In genomic region chr1:150515328-150516049, GRCh38 we compare ENCODE assay signal across 8 cellular contexts. TPM values are rescaled to one million over a fixed set of nuclear protein-coding genes. Genes with fewer than 3 reads are reported as not detected.
A peak's percentile ranks its signal among the peaks of the same experiment; 100 is the strongest.
DNase-seq lines count a peak whose midpoint lies in the region; ATAC-seq, FAIRE-seq and TF ChIP-seq lines count a peak whose summit lies in the region.

FALEC (plus strand) TSS chr1:150515752.

- H3K27ac ChIP-seq in psoas muscle: peak within 1 kb of the TSS; percentile 94

- in situ Hi-C loops in GM13976 (cut with MboI; ENCODE audit: low sequenced_read_pairs, unreplicated experiment): no loop called here

- H3K36me3 ChIP-seq in psoas muscle (ENCODE audit: insufficient read depth in 1 of 2, low read depth in 1 of 2): peaks cover 0 to 24% of the 10 kb centered on the region in 2 donors

- TF ChIP-seq CTCF in GM13976 (IDR thresholded peaks at IDR 0.05; ENCODE audit: borderline replicate concordance, control extremely low read depth, extremely low read depth, insufficient read depth, missing control alignments) (no peak), psoas muscle (IDR thresholded peaks at IDR 0.05) (no peak)

- FAIRE-seq in urothelium cell line (lab: Jason Lieb, UNC): peak; percentile 80

- intact Hi-C loops in left ventricle myocardium superior (cut with micrococcal nuclease): no loop called here
- intact Hi-C loops in psoas muscle (cut with DNase I): loop anchor here in 1 of 2 donors (5.0 kb wide), 1 partner anchor 38 kb away; no protein-coding TSS in a partner anchor

- ATAC-seq in HG02870 (IDR thresholded peaks at IDR 0.05; ENCODE audit: unreplicated experiment): peak; percentile 94
- ATAC-seq in left ventricle myocardium superior: peak; percentile 98
- ATAC-seq in psoas muscle: peak; percentile 98 to 99 (median 99)

- H3K4me1 ChIP-seq in psoas muscle: peaks cover 6% of the 10 kb centered on the region

- DNase-seq in GM13976 (ENCODE audit: low spot score): peak; percentile 99
- peak; percentile 92 for DNase-seq in NCI-H146 treated with DMSO at 0.1 percent for 48 hours (lab: John Stamatoyannopoulos, UW; ENCODE audit: unreplicated experiment)
- peak; percentile 85 to 94 (median 87) for DNase-seq in T-helper 1 cell
- DNase-seq in amygdala (lab: John Stamatoyannopoulos, UW): peak; percentile 76 to 98 (median 93)
- peak; percentile 99 for DNase-seq in left ventricle myocardium superior
- DNase-seq in psoas muscle: peak; percentile 98 to 99
- peak; percentile 99 for DNase-seq in urothelium cell line (ENCODE audit: low spot score)

- no peaks in the 10 kb centered on the region for H3K27me3 ChIP-seq in psoas muscle (ENCODE audit: insufficient read depth in 3 of 3, low read length in 2 of 3)

- 0 to 1% (median 1%) methylated on average over 52 to 54 of the region's 54 CpGs for WGBS in psoas muscle, 3 donors

- peak within 1 kb of the TSS; percentile 74 for H3K4me3 ChIP-seq in psoas muscle

- H3K9me3 ChIP-seq in psoas muscle: no peaks in the 10 kb centered on the region

RNA-seq across cellular contexts. Expression of gene FALEC, which starts in this region (rescaled TPM):
- total RNA-seq in left ventricle myocardium superior (not detected), psoas muscle (not detected)
- polyA plus RNA-seq in psoas muscle: 1 to 10 TPM in 1 of 3 donors, under 1 TPM in 2; 0.38 to 1.2 (median 0.39) TPM

Comparison
In these comparisons a context has a peak if more than half of its experiments do, and no peak if none do; other contexts are left out.
1. Peak in every context shown above with its lines: DNase-seq, ATAC-seq, H3K4me3 ChIP-seq and H3K27ac ChIP-seq.
2. Peak in DNase-seq and ATAC-seq in left ventricle myocardium superior; RNA of the gene not detected or under 1 TPM.